Comparison of ENCODE assay signal across 18 cellular contexts in genomic region chr6:30323806-30324205, GRCh38. TPM values are rescaled to one million over a fixed set of nuclear protein-coding genes. Genes with fewer than 3 reads are reported as not detected.
A peak's percentile ranks its signal among the peaks of the same experiment; 100 is the strongest.
DNase-seq lines count a peak whose midpoint lies in the region; ATAC-seq, FAIRE-seq and TF ChIP-seq lines count a peak whose summit lies in the region.
"Had no signal": no experiment of that assay in that cellular context is flagged by ENCODE, and none has a peak within 500 bp of the region (broad histone marks: within the 10 kb centered on the region; RNA-seq: fewer than 3 reads in every experiment).

No MANE protein-coding gene starts in this region.

- H3K27ac ChIP-seq in OCI-LY1 (ENCODE audit: low read depth, low read length, poor library complexity, severe bottlenecking) (no peak overlapping the region), astrocyte (ENCODE audit: low read depth, low read length) (peak overlapping the region; percentile 43)
- H3K27ac ChIP-seq: psoas muscle had no signal

- no peak for ATAC-seq in left colon
- ATAC-seq: HCT116, psoas muscle had no signal

- CTCF ChIA-PET in activated naive CD4-positive, alpha-beta T cell treated with anti-CD3 and anti-CD28 coated beads for 36 hours (lab: Charles Lee), result no interaction called here

- H3K36me3 Mint-ChIP-seq in activated naive CD4-positive, alpha-beta T cell treated with anti-CD3 and anti-CD28 coated beads for 36 hours (ENCODE audit: low read depth), result peaks cover 19% of the 10 kb centered on the region
- H3K36me3 Mint-ChIP-seq in astrocyte (ENCODE audit: low read depth, unreplicated experiment) (peaks cover 2% of the 10 kb centered on the region), osteocyte (ENCODE audit: unreplicated experiment) (peaks cover 9% of the 10 kb centered on the region)

- no peak overlapping the region for H3K4me3 Mint-ChIP-seq in activated naive CD4-positive, alpha-beta T cell treated with anti-CD3 and anti-CD28 coated beads for 36 hours
- H3K4me3 Mint-ChIP-seq in astrocyte (ENCODE audit: unreplicated experiment) (peak overlapping the region; percentile 72), osteocyte (ENCODE audit: unreplicated experiment) (no peak overlapping the region)

- 0 out of 2 replicates have a peak, but pooled peaks cover 3% of the 10 kb centered on the region for H3F3A ChIP-seq in OCI-LY1 (ENCODE audit: insufficient read depth, low read length)

- H3K4me3 ChIP-seq in OCI-LY1 (ENCODE audit: low read depth, low read length, poor library complexity, severe bottlenecking) (no peak overlapping the region), astrocyte (ENCODE audit: insufficient read depth, low read depth, low read length) (peak overlapping the region; percentile 18)
- H3K4me3 ChIP-seq: psoas muscle had no signal

- H3K9me3 ChIP-seq in OCI-LY1 (ENCODE audit: low read length), result no peaks in the 10 kb centered on the region
- H3K9me3 ChIP-seq in astrocyte (ENCODE audit: insufficient read depth, low read depth, low read length), result no peaks in the 10 kb centered on the region
- H3K9me3 ChIP-seq: psoas muscle had no signal

- H3K4me2 ChIP-seq in OCI-LY1 (ENCODE audit: low read length) (0 out of 2 replicates have a peak overlapping the region, but pooled peaks have one; percentile 96), astrocyte (ENCODE audit: low read length) (peak overlapping the region; percentile 80)

- intact Hi-C loops in activated naive CD4-positive, alpha-beta T cell treated with anti-CD3 and anti-CD28 coated beads for 36 hours (cut with micrococcal nuclease), result loop anchor here (2.0 kb wide), 2 partner anchors 111 to 257 kb away; partner anchors contain the start of genes PPP1R11 and TRIM26
- intact Hi-C loops in left colon (cut with DNase I, micrococcal nuclease), result no loop called here

- no peaks in the 10 kb centered on the region for H4K20me1 ChIP-seq in OCI-LY1 (ENCODE audit: insufficient read depth, low read length)
- H4K20me1 ChIP-seq in astrocyte (ENCODE audit: insufficient read depth, low read length), result peaks cover 63% of the 10 kb centered on the region

- H3K9me3 Mint-ChIP-seq in activated naive CD4-positive, alpha-beta T cell treated with anti-CD3 and anti-CD28 coated beads for 36 hours, result no peaks in the 10 kb centered on the region
- no peaks in the 10 kb centered on the region for H3K9me3 Mint-ChIP-seq in astrocyte (ENCODE audit: unreplicated experiment)
- peaks cover 7% of the 10 kb centered on the region for H3K9me3 Mint-ChIP-seq in osteocyte (ENCODE audit: unreplicated experiment)
- H3K9me3 Mint-ChIP-seq: mesothelial cell of epicardium had no signal

- H2AFZ ChIP-seq in OCI-LY1 (ENCODE audit: low read length) (no peak overlapping the region), astrocyte (ENCODE audit: low read depth, low read length) (no peak overlapping the region)

- H3K27me3 Mint-ChIP-seq in activated naive CD4-positive, alpha-beta T cell treated with anti-CD3 and anti-CD28 coated beads for 36 hours (ENCODE audit: low read depth), result no peaks in the 10 kb centered on the region
- no peaks in the 10 kb centered on the region for H3K27me3 Mint-ChIP-seq in astrocyte (ENCODE audit: low read depth, unreplicated experiment)
- H3K27me3 Mint-ChIP-seq in osteocyte (ENCODE audit: unreplicated experiment), result no peaks in the 10 kb centered on the region

- no peak for DNase-seq in activated naive CD4-positive, alpha-beta T cell treated with anti-CD3 and anti-CD28 coated beads for 36 hours
- DNase-seq in activated naive CD4-positive, alpha-beta T cell treated with Interleukin-2 at 50 U/mL for 16 hours, result no peak
- DNase-seq in astrocyte (ENCODE audit: low read depth), result no peak
- no peak for DNase-seq in osteocyte (ENCODE audit: extremely low spot score, unreplicated experiment)
- no peak for DNase-seq in inferior parietal cortex (ENCODE audit: extremely low spot score)
- no peak for DNase-seq in hippocampal formation (lab: John Stamatoyannopoulos, UW)
- DNase-seq in left colon, result no peak
- DNase-seq: activated gamma-delta T cell; caudate nucleus; GDM1; NCI-H1436; NCI-H526 treated with DMSO at 0.1 percent for 48 hours; psoas muscle; stimulated activated CD4-positive, alpha-beta T cell treated with anti-CD3 and anti-CD28 coated beads, Interleukin-2, amount 100 ng/mL, for 24 hours; stimulated activated naive CD4-positive, alpha-beta T cell treated with Interleukin-2 at 50 U/mL for 16 hours had no signal

- H3K4me1 Mint-ChIP-seq in activated naive CD4-positive, alpha-beta T cell treated with anti-CD3 and anti-CD28 coated beads for 36 hours (ENCODE audit: low read depth), result peaks cover 69% of the 10 kb centered on the region
- H3K4me1 Mint-ChIP-seq in astrocyte (ENCODE audit: low read depth, unreplicated experiment) (peaks cover 36% of the 10 kb centered on the region), osteocyte (ENCODE audit: unreplicated experiment) (peaks cover 70% of the 10 kb centered on the region)

- H3K9ac ChIP-seq in OCI-LY1 (ENCODE audit: low read length) (no peak overlapping the region), astrocyte (ENCODE audit: low read length) (no peak overlapping the region)

- H3K27ac Mint-ChIP-seq in activated naive CD4-positive, alpha-beta T cell treated with anti-CD3 and anti-CD28 coated beads for 36 hours, result peak overlapping the region; percentile 5
- H3K27ac Mint-ChIP-seq in astrocyte (ENCODE audit: unreplicated experiment) (peak overlapping the region; percentile 90), osteocyte (ENCODE audit: unreplicated experiment) (peak overlapping the region; percentile 86)
- H3K27ac Mint-ChIP-seq: mesothelial cell of epicardium had no signal

- no peak for FAIRE-seq in astrocyte (lab: Jason Lieb, UNC)

- H3K36me3 ChIP-seq in OCI-LY1 (ENCODE audit: insufficient read depth, low read length) (peaks cover 29% of the 10 kb centered on the region), astrocyte (ENCODE audit: insufficient read depth, low read length) (peaks cover 2% of the 10 kb centered on the region)

- TF ChIP-seq CTCF in OCI-LY1 (IDR thresholded peaks at IDR 0.05; ENCODE audit: low read length) (no peak), astrocyte (IDR thresholded peaks at IDR 0.05; ENCODE audit: insufficient read depth, low read depth, low read length) (no peak), osteocyte (IDR thresholded peaks at IDR 0.05) (no peak)

- no peaks in the 10 kb centered on the region for H3K9me2 ChIP-seq in OCI-LY1 (ENCODE audit: low read depth, low read length)

- peaks cover 40% of the 10 kb centered on the region for H3K4me1 ChIP-seq in OCI-LY1 (ENCODE audit: insufficient read depth, low read length, severe bottlenecking)
- peaks cover 35% of the 10 kb centered on the region for H3K4me1 ChIP-seq in astrocyte (ENCODE audit: insufficient read depth, low read length)

- H3K79me2 ChIP-seq in OCI-LY1 (ENCODE audit: insufficient read depth, low read length) (peaks cover 67% of the 10 kb centered on the region), astrocyte (ENCODE audit: insufficient read depth, low read length) (peaks cover 82% of the 10 kb centered on the region)

- no peaks in the 10 kb centered on the region for H3K27me3 ChIP-seq in OCI-LY1 (ENCODE audit: insufficient read depth, low read length)
- H3K27me3 ChIP-seq in astrocyte (ENCODE audit: insufficient read depth, low read length), result no peaks in the 10 kb centered on the region

RNA-seq across cellular contexts. Expression of gene TRIM39, which starts 2.9 kb away (rescaled TPM):
- 10 to 100 TPM; 14.2 to 14.5 TPM for total RNA-seq in activated naive CD4-positive, alpha-beta T cell treated with anti-CD3 and anti-CD28 coated beads for 36 hours
- 18.3 and 20.7 TPM in 2 replicates for total RNA-seq in astrocyte
- 11.6 and 14.8 TPM in 2 replicates for total RNA-seq in osteocyte
- 1 to 10 TPM; 7.8 to 9.2 TPM for total RNA-seq in left colon

RNA-seq across cellular contexts. Expression of gene RPP21, which starts 21.1 kb away (rescaled TPM):
- 10 to 100 TPM; 44.8 to 45.0 TPM for total RNA-seq in activated naive CD4-positive, alpha-beta T cell treated with anti-CD3 and anti-CD28 coated beads for 36 hours
- total RNA-seq in astrocyte, result 33.5 and 41.8 TPM in 2 replicates
- 47.5 and 48.8 TPM in 2 replicates for total RNA-seq in osteocyte
- total RNA-seq in left colon, result 10 to 100 TPM; 40.1 to 44.7 TPM

Comparison
In these comparisons a context has a peak if more than half of its experiments do, and no peak if none do; other contexts are left out.
1. H3K27ac Mint-ChIP-seq: peak in every context shown above with its lines; median percentile 90 in astrocyte; 86 in osteocyte; 5 in activated naive CD4-positive, alpha-beta T cell treated with anti-CD3 and anti-CD28 coated beads for 36 hours.